20 cellular contexts compared by ENCODE assay signal in genomic region chr1:222995620-222996306, GRCh38.
DNase-seq lines count a peak whose midpoint lies in the region; ATAC-seq and TF ChIP-seq lines count a peak whose summit lies in the region.
"Had no signal": no experiment of that assay in that cellular context is flagged by ENCODE, and none has a peak within 500 bp of the region (broad histone marks: within the 10 kb centered on the region; RNA-seq: fewer than 3 reads in every experiment).

No MANE protein-coding gene starts in this region.

- no TSS peak for BruUV-seq in mammary epithelial cell (replicated peaks; lab: Mats Ljungman, UMichigan)

- dilution Hi-C loops in mammary epithelial cell (cut with HindIII; ENCODE audit: low sequenced_read_pairs), result no loop called here

- no peak overlapping the region for H2AFZ ChIP-seq in mammary epithelial cell (ENCODE audit: low read depth, low read length)

- H3K4me3 ChIP-seq in left ventricle myocardium inferior (no peak overlapping the region), right atrium auricular region (no peak overlapping the region), mammary epithelial cell (replicated peaks in 1 of 3; ENCODE audit: insufficient read depth in 1 of 3, low read depth in 2 of 3, low read length in 3 of 3) (no peak overlapping the region), suprapubic skin (no peak overlapping the region)
- H3K4me3 ChIP-seq: spleen, transverse colon had no signal

- H3K79me2 ChIP-seq in mammary epithelial cell (ENCODE audit: insufficient read depth, low read length), result no peaks in the 10 kb centered on the region

- TF ChIP-seq POLR2A in suprapubic skin (IDR thresholded peaks at IDR 0.05), result no peak

- H4K20me1 ChIP-seq in mammary epithelial cell (ENCODE audit: insufficient read depth, low read length), result no peaks in the 10 kb centered on the region

- H3K36me3 ChIP-seq in left ventricle myocardium inferior, result peaks cover 35% of the 10 kb centered on the region
- no peaks in the 10 kb centered on the region for H3K36me3 ChIP-seq in right atrium auricular region
- H3K36me3 ChIP-seq in mammary epithelial cell (ENCODE audit: insufficient read depth, low read length), result no peaks in the 10 kb centered on the region
- H3K36me3 ChIP-seq in suprapubic skin, result no peaks in the 10 kb centered on the region
- H3K36me3 ChIP-seq: transverse colon had no signal

- CTCF ChIA-PET in mammary epithelial cell (lab: Charles Lee; ENCODE audit: low non-redundant PET) (no interaction called here), RWPE1 (lab: Yijun Ruan, JAX) (no interaction called here)

- no peaks in the 10 kb centered on the region for H3K9me3 ChIP-seq in left ventricle myocardium inferior (replicated peaks)
- H3K9me3 ChIP-seq in right atrium auricular region, result no peaks in the 10 kb centered on the region
- no peaks in the 10 kb centered on the region for H3K9me3 ChIP-seq in mammary epithelial cell (replicated peaks; ENCODE audit: insufficient read depth, low read length)
- H3K9me3 ChIP-seq in suprapubic skin, result no peaks in the 10 kb centered on the region
- H3K9me3 ChIP-seq: spleen, transverse colon had no signal

- H3K4me2 ChIP-seq in mammary epithelial cell (ENCODE audit: insufficient read depth, low read depth, low read length), result peak overlapping the region; percentile 66

- no peak for TF ChIP-seq EP300 in suprapubic skin (IDR thresholded peaks at IDR 0.05)

- POLR2A ChIA-PET in RWPE1 (lab: Yijun Ruan, JAX; ENCODE audit: low non-redundant PET), result no interaction called here

- peak overlapping the region; percentile 64 for H3K27ac ChIP-seq in left ventricle myocardium inferior (replicated peaks)
- no peak overlapping the region for H3K27ac ChIP-seq in right atrium auricular region
- H3K27ac ChIP-seq in mammary epithelial cell (ENCODE audit: insufficient read depth, low read depth, low read length), result no peak overlapping the region
- H3K27ac ChIP-seq in suprapubic skin, result no peak overlapping the region
- H3K27ac ChIP-seq in RWPE1, result no peak overlapping the region
- H3K27ac ChIP-seq: HL-60, spleen, transverse colon had no signal

- no peaks in the 10 kb centered on the region for H3K27me3 ChIP-seq in left ventricle myocardium inferior (ENCODE audit: low read depth)
- no peaks in the 10 kb centered on the region for H3K27me3 ChIP-seq in right atrium auricular region
- peaks cover 2% of the 10 kb centered on the region for H3K27me3 ChIP-seq in mammary epithelial cell (ENCODE audit: insufficient read depth, low read length)
- H3K27me3 ChIP-seq in suprapubic skin, result no peaks in the 10 kb centered on the region
- H3K27me3 ChIP-seq: spleen, transverse colon had no signal

- no peak for TF ChIP-seq CTCF in left ventricle myocardium inferior (IDR thresholded peaks at IDR 0.05; ENCODE audit: borderline replicate concordance)
- TF ChIP-seq CTCF in right atrium auricular region (IDR thresholded peaks at IDR 0.05), result no peak
- TF ChIP-seq CTCF in mammary epithelial cell (conservative IDR thresholded peaks at IDR 0.05 in 1 of 2, IDR thresholded peaks at IDR 0.05 in 1 of 2; ENCODE audit: extremely low read depth in 1 of 2, insufficient read depth in 1 of 2, low read depth in 1 of 2, low read length in 2 of 2), result no peak
- TF ChIP-seq CTCF in suprapubic skin (IDR thresholded peaks at IDR 0.05), result no peak
- no peak for TF ChIP-seq CTCF in RWPE1 (conservative IDR thresholded peaks at IDR 0.05; ENCODE audit: low read depth)

- intact Hi-C loops in left ventricle myocardium inferior (cut with micrococcal nuclease), result no loop called here
- intact Hi-C loops in mammary epithelial cell (cut with micrococcal nuclease), result no loop called here

- DNase-seq in left ventricle myocardium inferior (no peak), right atrium auricular region (ENCODE audit: low spot score) (no peak), mammary epithelial cell (peak; percentile 40), suprapubic skin (ENCODE audit: low spot score in 2 of 2) (no peak), RWPE1 (ENCODE audit: low spot score) (no peak)
- no peak for DNase-seq in activated CD4-positive, alpha-beta T cell treated with anti-CD3 and anti-CD28 coated beads for 4 hours
- DNase-seq: activated CD4-positive, CD25-positive, alpha-beta regulatory T cell treated with anti-CD3 and anti-CD28 coated beads, Interleukin-2, amount 50 U/mL, for 72 hours; activated naive CD4-positive, alpha-beta T cell; HCEC 1CT; KG1; NCI-H1048; NCI-H2171; SHP77; spleen; stimulated activated naive CD4-positive, alpha-beta T cell; T-helper 2 cell; transverse colon had no signal

- in situ Hi-C loops in mammary epithelial cell (cut with MboI; ENCODE audit: low sequenced_read_pairs in 2 of 2), result no loop called here

- no peak overlapping the region for H3K9ac ChIP-seq in mammary epithelial cell (ENCODE audit: insufficient read depth, low read length)

- 45% methylated on average over 5 of the region's 5 CpGs for WGBS in mammary epithelial cell (ENCODE audit: low coverage, missing lambda C conversion rate)
- WGBS in suprapubic skin, result 67% methylated on average over 5 of the region's 5 CpGs

- peaks cover 37% of the 10 kb centered on the region for H3K4me1 ChIP-seq in left ventricle myocardium inferior
- H3K4me1 ChIP-seq in right atrium auricular region, result peaks cover 0 to 23% of the 10 kb centered on the region in 2 donors
- peaks cover 19% of the 10 kb centered on the region for H3K4me1 ChIP-seq in mammary epithelial cell (ENCODE audit: insufficient read depth, low read length)
- H3K4me1 ChIP-seq in suprapubic skin, result peaks cover 14% of the 10 kb centered on the region

- ATAC-seq in HG03175 (IDR thresholded peaks at IDR 0.05; ENCODE audit: unreplicated experiment) (peak; percentile 90), HG03039 (IDR thresholded peaks at IDR 0.05; ENCODE audit: unreplicated experiment) (no peak)
